23 cellular contexts compared by ENCODE assay signal in the genomic region with DNA sequence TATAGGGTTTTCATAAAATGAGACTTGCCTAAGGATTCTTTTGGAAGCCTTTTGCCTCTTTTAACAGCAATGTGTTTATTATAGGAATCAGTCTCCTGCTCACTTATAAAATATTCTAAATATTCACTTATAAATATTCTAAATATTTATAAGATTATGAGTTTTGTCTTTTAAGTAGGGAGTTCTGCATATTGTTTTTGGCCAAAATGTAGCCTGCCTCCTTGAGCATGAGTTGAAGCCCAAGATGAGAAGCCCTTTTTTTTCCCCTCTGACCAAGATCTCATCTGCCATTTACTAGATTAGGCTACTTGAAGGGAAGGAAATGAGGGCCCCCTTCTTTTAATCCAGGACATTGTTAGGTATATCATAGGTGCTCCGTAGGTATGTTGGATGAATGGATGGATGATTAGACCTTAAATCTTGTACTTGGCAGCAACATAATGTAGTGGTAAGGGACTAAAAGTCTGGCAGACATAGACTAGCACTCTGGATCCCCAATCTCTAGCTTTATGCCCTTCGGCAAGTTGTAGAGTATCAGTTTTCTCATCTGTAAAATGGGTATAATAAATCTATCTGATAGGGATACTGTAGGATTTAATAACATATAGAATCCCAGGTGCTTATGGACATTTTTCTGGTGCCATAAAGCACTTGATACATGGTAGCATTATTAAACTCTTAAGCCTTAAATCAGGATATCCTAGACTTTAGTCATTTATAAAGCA. TPM values are rescaled to one million over a fixed set of nuclear protein-coding genes. Genes with fewer than 3 reads are reported as not detected.
DNase-seq lines count a peak whose midpoint lies in the region; ATAC-seq, FAIRE-seq and TF ChIP-seq lines count a peak whose summit lies in the region.
"Had no signal": no experiment of that assay in that cellular context is flagged by ENCODE, and none has a peak within 500 bp of the region (broad histone marks: within the 10 kb centered on the region; RNA-seq: fewer than 3 reads in every experiment).

No MANE protein-coding gene starts in this region.

- TF ChIP-seq CTCF in MM.1S (IDR thresholded peaks at IDR 0.05; ENCODE audit: low read length): no peak
- no peak for TF ChIP-seq CTCF in GM12878 (IDR thresholded peaks at IDR 0.05 in 2 of 3, conservative IDR thresholded peaks at IDR 0.05 in 1 of 3; ENCODE audit: control insufficient read depth in 2 of 3, extremely low read depth in 1 of 3, insufficient read depth in 1 of 3, low read depth in 3 of 3, low read length in 3 of 3)
- no peak for TF ChIP-seq CTCF in WTC11 (IDR thresholded peaks at IDR 0.05)

- H3K36me3 ChIP-seq in BLaER1: peaks cover 70% of the 10 kb centered on the region
- H3K36me3 ChIP-seq in MM.1S (replicated peaks; ENCODE audit: insufficient read depth, low read length): no peaks in the 10 kb centered on the region; the same call in 1 of the 2 replicates
- H3K36me3 ChIP-seq in GM12878 (ENCODE audit: control insufficient read depth in 2 of 2, insufficient read depth in 2 of 2, low read length in 1 of 2): peaks cover 0 to 3% of the 10 kb centered on the region in 2 experiments; a peak in 1 of 4 replicates
- H3K36me3 ChIP-seq: cardiac muscle cell had no signal

- H3K9ac ChIP-seq in BLaER1: peak overlapping the region; percentile 21; the same call in 1 of the 2 replicates
- 0 out of 2 replicates have a peak overlapping the region, but pooled peaks have one; percentile 2 for H3K9ac ChIP-seq in MM.1S (ENCODE audit: low read length)
- H3K9ac ChIP-seq in GM12878 (ENCODE audit: control insufficient read depth, insufficient read depth, low read length): peak overlapping the region; percentile 14; the same call in 1 of the 2 replicates
- H3K9ac ChIP-seq: GM23248 had no signal

- no peak for TF ChIP-seq EP300 in GM12878 (IDR thresholded peaks at IDR 0.05; ENCODE audit: borderline replicate concordance in 1 of 2, control insufficient read depth in 1 of 2, low read depth in 2 of 2, low read length in 2 of 2)

- no peaks in the 10 kb centered on the region for H3K27me3 Mint-ChIP-seq in activated CD4-positive, alpha-beta T cell treated with anti-CD3 and anti-CD28 coated beads for 36 hours
- no peaks in the 10 kb centered on the region for H3K27me3 Mint-ChIP-seq in WTC11 (ENCODE audit: low read depth)
- H3K27me3 Mint-ChIP-seq: dendritic cell treated with granulocyte-macrophage colony-stimulating factor and Interleukin-4, amounts not matched to agents 40 ng/mL and 50 ng/mL, for 4 days had no signal

- RAD21 ChIA-PET in GM12878 (lab: Charles Lee; ENCODE audit: unreplicated experiment): interaction anchor here (0.6 kb wide), 1 partner anchor 63 kb away, joined by 3 read pairs; no protein-coding TSS in a partner anchor

- peaks cover 86% of the 10 kb centered on the region for H3K4me1 Mint-ChIP-seq in activated CD4-positive, alpha-beta T cell treated with anti-CD3 and anti-CD28 coated beads for 36 hours
- peaks cover 13% of the 10 kb centered on the region for H3K4me1 Mint-ChIP-seq in WTC11

- 37% methylated on average over 2 of the region's 2 CpGs for WGBS in GM12878 (ENCODE audit: insufficient coverage, insufficient replicate concordance, low lambda C conversion rate, missing lambda C conversion rate)

- no peaks in the 10 kb centered on the region for H3K9me3 Mint-ChIP-seq in activated CD4-positive, alpha-beta T cell treated with anti-CD3 and anti-CD28 coated beads for 36 hours (ENCODE audit: low read depth)
- H3K9me3 Mint-ChIP-seq in WTC11: no peaks in the 10 kb centered on the region
- H3K9me3 Mint-ChIP-seq: dendritic cell treated with granulocyte-macrophage colony-stimulating factor and Interleukin-4, amounts not matched to agents 40 ng/mL and 50 ng/mL, for 4 days; HFFc6 had no signal

- peak overlapping the region; percentile 55 for H3K27ac Mint-ChIP-seq in activated CD4-positive, alpha-beta T cell treated with anti-CD3 and anti-CD28 coated beads for 36 hours
- no peak overlapping the region for H3K27ac Mint-ChIP-seq in WTC11
- H3K27ac Mint-ChIP-seq: dendritic cell treated with granulocyte-macrophage colony-stimulating factor and Interleukin-4, amounts not matched to agents 40 ng/mL and 50 ng/mL, for 4 days had no signal

- H3K27ac ChIP-seq in BLaER1 (peak overlapping the region; percentile 85), MM.1S (ENCODE audit: low read length) (peak overlapping the region; percentile 85), GM12878 (ENCODE audit: control insufficient read depth, insufficient read depth) (peak overlapping the region; percentile 85)
- H3K27ac ChIP-seq: cardiac muscle cell, GM23248, SJCRH30 had no signal

- POLR2A ChIA-PET in activated CD4-positive, alpha-beta T cell treated with anti-CD3 and anti-CD28 coated beads for 36 hours (lab: Charles Lee): no interaction called here
- POLR2A ChIA-PET in GM12878 (lab: Charles Lee) (no interaction called here), WTC11 (lab: Charles Lee) (no interaction called here)

- H3K4me3 Mint-ChIP-seq in activated CD4-positive, alpha-beta T cell treated with anti-CD3 and anti-CD28 coated beads for 36 hours: no peak overlapping the region
- no peak overlapping the region for H3K4me3 Mint-ChIP-seq in WTC11
- H3K4me3 Mint-ChIP-seq: dendritic cell treated with granulocyte-macrophage colony-stimulating factor and Interleukin-4, amounts not matched to agents 40 ng/mL and 50 ng/mL, for 4 days; HFFc6 had no signal

- 0 out of 2 replicates have a peak overlapping the region, but pooled peaks have one; percentile 17 for H3K4me3 ChIP-seq in BLaER1
- no peak overlapping the region for H3K4me3 ChIP-seq in MM.1S (ENCODE audit: low read length)
- no peak overlapping the region for H3K4me3 ChIP-seq in GM12878
- H3K4me3 ChIP-seq: cardiac muscle cell, GM23248, SJCRH30, smooth muscle cell had no signal

- no peaks in the 10 kb centered on the region for H3K27me3 ChIP-seq in BLaER1
- no peaks in the 10 kb centered on the region for H3K27me3 ChIP-seq in MM.1S (replicated peaks; ENCODE audit: insufficient read depth, low read length)
- no peaks in the 10 kb centered on the region for H3K27me3 ChIP-seq in GM12878 (replicated peaks in 1 of 2; ENCODE audit: control insufficient read depth in 2 of 2, insufficient read depth in 2 of 2, low read length in 1 of 2)
- H3K27me3 ChIP-seq: cardiac muscle cell, SJCRH30 had no signal

- H3K4me1 ChIP-seq in BLaER1 (peaks cover 100% of the 10 kb centered on the region), MM.1S (ENCODE audit: low read length) (peaks cover 58% of the 10 kb centered on the region), GM12878 (ENCODE audit: control insufficient read depth, insufficient read depth, low read length) (peaks cover 64% of the 10 kb centered on the region)
- H3K4me1 ChIP-seq: SJCRH30 had no signal

- H4K20me1 ChIP-seq in BLaER1: no peaks in the 10 kb centered on the region
- H4K20me1 ChIP-seq in MM.1S (ENCODE audit: insufficient read depth, low read length): no peaks in the 10 kb centered on the region
- no peaks in the 10 kb centered on the region for H4K20me1 ChIP-seq in GM12878 (ENCODE audit: control insufficient read depth, insufficient read depth)

- CTCF ChIA-PET in activated CD4-positive, alpha-beta T cell treated with anti-CD3 and anti-CD28 coated beads for 36 hours (lab: Charles Lee): no interaction called here
- CTCF ChIA-PET in GM12878 (lab: Yijun Ruan, JAX) (no interaction called here), WTC11 (lab: Charles Lee) (interaction anchor here (1.0 kb wide), 1 partner anchor 64 kb away, joined by 4 read pairs; no protein-coding TSS in a partner anchor)

- FAIRE-seq in GM12878 (lab: Jason Lieb, UNC): no peak

- ATAC-seq in activated CD4-positive, alpha-beta T cell treated with anti-CD3 and anti-CD28 coated beads for 36 hours: no peak
- ATAC-seq in GM12878 (no peak), WTC11 (no peak)

- no peak for TF ChIP-seq RAD21 in GM12878 (IDR thresholded peaks at IDR 0.05; ENCODE audit: insufficient read depth, low read depth, low read length)

- intact Hi-C loops in activated CD4-positive, alpha-beta T cell treated with anti-CD3 and anti-CD28 coated beads for 36 hours (cut with DNase I, micrococcal nuclease): no loop called here
- intact Hi-C loops in GM12878 (cut with micrococcal nuclease; ENCODE audit: unreplicated experiment): no loop called here

- DNase-seq in activated CD4-positive, alpha-beta T cell treated with anti-CD3 and anti-CD28 coated beads for 36 hours: no peak
- no peak for DNase-seq in activated CD4-positive, alpha-beta T cell treated with anti-CD3 and anti-CD28 coated beads, Interleukin-2, amount 50 U/mL, for 1 hour
- DNase-seq in MM.1S: no peak
- no peak for DNase-seq in GM12878 (ENCODE audit: low read depth, low spot score)
- DNase-seq in WTC11 (ENCODE audit: low spot score): no peak
- no peak for DNase-seq in NCI-H82 (lab: John Stamatoyannopoulos, UW)
- no peak for DNase-seq in stimulated activated CD8-positive, alpha-beta memory T cell treated with anti-CD3 and anti-CD28 coated beads, Interleukin-4, amount 100 ng/mL, for 48 hours
- DNase-seq: 8988T; Caco-2; DMS79 treated with DMSO at 0.1 percent for 48 hours; GM23248; HFFc6; mesenchymal stem cell; NCI-H1092 treated with DMSO at 0.1 percent for 48 hours; NCI-H2029; NCI-H2227 treated with DMSO at 0.1 percent for 48 hours; SJCRH30; stimulated activated CD4-positive, alpha-beta T cell treated with anti-CD3 and anti-CD28 coated beads, Interleukin-2, amount 100 ng/mL, for 48 hours; trophoblast cell had no signal

- no peaks in the 10 kb centered on the region for H3K9me3 ChIP-seq in BLaER1
- no peaks in the 10 kb centered on the region for H3K9me3 ChIP-seq in MM.1S (replicated peaks; ENCODE audit: insufficient read depth, low read length)
- no peaks in the 10 kb centered on the region for H3K9me3 ChIP-seq in GM12878 (replicated peaks; ENCODE audit: control insufficient read depth, insufficient read depth, low read length)
- H3K9me3 ChIP-seq: Caco-2, SJCRH30 had no signal

- H3K79me2 ChIP-seq in MM.1S (ENCODE audit: low read length) (peaks cover 77% of the 10 kb centered on the region), GM12878 (ENCODE audit: control insufficient read depth, insufficient read depth, low read length) (peaks cover 66% of the 10 kb centered on the region)

- H2AFZ ChIP-seq in MM.1S (ENCODE audit: low read length) (no peak overlapping the region), GM12878 (ENCODE audit: control insufficient read depth, low read depth, low read length) (no peak overlapping the region)
- H2AFZ ChIP-seq: GM23248 had no signal

- peaks cover 67% of the 10 kb centered on the region for H3K36me3 Mint-ChIP-seq in activated CD4-positive, alpha-beta T cell treated with anti-CD3 and anti-CD28 coated beads for 36 hours (ENCODE audit: low read depth)
- H3K36me3 Mint-ChIP-seq in WTC11: no peaks in the 10 kb centered on the region

- SMC1A ChIA-PET in GM12878 (lab: Charles Lee; ENCODE audit: uncharacterized antibody, unreplicated experiment): interaction anchor here (1.9 to 2.7 kb wide), 2 partner anchors 16 to 17 kb away, joined by 5 to 8 read pairs; no protein-coding TSS in a partner anchor

- no peak for TF ChIP-seq POLR2A in GM12878 (IDR thresholded peaks at IDR 0.05; ENCODE audit: low read depth, low read length)

- H3K4me2 ChIP-seq in BLaER1: peak overlapping the region; percentile 73
- H3K4me2 ChIP-seq in MM.1S (ENCODE audit: low read depth, low read length): peak overlapping the region; percentile 51
- peak overlapping the region; percentile 58 for H3K4me2 ChIP-seq in GM12878 (ENCODE audit: control insufficient read depth, insufficient read depth)
- H3K4me2 ChIP-seq: smooth muscle cell had no signal

- H3F3A ChIP-seq in MM.1S (ENCODE audit: insufficient read depth, low read length): peaks cover 45% of the 10 kb centered on the region

- in situ Hi-C loops in GM12878 (cut with MboI): no loop called here

- no TSS peak for BruUV-seq in GM12878 (replicated peaks; lab: Mats Ljungman, UMichigan)

- no peaks in the 10 kb centered on the region for H3K9me2 ChIP-seq in MM.1S (replicated peaks; ENCODE audit: insufficient read depth, low read length)

RNA-seq across cellular contexts. Expression of a gene that starts 59.1 kb away (rescaled TPM):
- total RNA-seq in activated CD4-positive, alpha-beta T cell treated with anti-CD3 and anti-CD28 coated beads for 36 hours: 100 to 1,000 TPM in 1 of 2 experiments, 10 to 100 TPM in 1; 73.8 to 106 TPM
- 7.5 and 9.3 TPM in 2 replicates for total RNA-seq in GM12878 (2013; cell fraction: nucleolus; rRNA removed)
- total RNA-seq in GM12878 (2014; rRNA removed): 5.8 and 6.9 TPM in 2 replicates
- total RNA-seq in GM12878 (2014; rRNA removed; fragmentation: Illumina TruSeq; extraction: Trizol): 6.4 and 7.1 TPM in 2 replicates
- total RNA-seq in GM12878 (2021): 7.4 and 7.5 TPM in 2 replicates
- polyA plus RNA-seq in GM12878 (2011; ENCODE audit: low read depth): 6.7 TPM
- 2.4 and 2.8 TPM in 2 replicates for polyA plus RNA-seq in GM12878 (2011; rRNA removed)
- 2.0 and 2.3 TPM in 2 replicates for polyA plus RNA-seq in GM12878 (2011; cell fraction: cytosol; rRNA removed)
- 3.7 and 5.0 TPM in 2 replicates for polyA plus RNA-seq in GM12878 (2011; cell fraction: nucleus; rRNA removed)
- polyA plus RNA-seq in GM12878 (2012): 11.6 and 12.8 TPM in 2 replicates
- polyA plus RNA-seq in GM12878 (2014; fragmentation: Illumina TruSeq; extraction: Trizol): 3.7 and 4.1 TPM in 2 replicates
- polyA plus RNA-seq in GM12878 (2014; fragmentation: Nextera tagmentation; extraction: Ambion mirVana): 1 to 10 TPM; 3.4 to 8.5 TPM
- 2.7 and 3.2 TPM in 2 replicates for polyA plus RNA-seq in GM12878 (2014; rRNA removed)
- 1 to 10 TPM; 6.7 to 7.1 TPM for polyA plus RNA-seq in GM12878 (2016; fragmentation: Nextera tagmentation; extraction: Ambion mirVana)
- polyA minus RNA-seq in GM12878 (2011; rRNA and poly(A)+ RNA removed): 14.8 and 17.5 TPM in 2 replicates
- polyA minus RNA-seq in GM12878 (2011; cell fraction: cytosol; rRNA and poly(A)+ RNA removed): 2.5 and 3.7 TPM in 2 replicates
- 16.8 and 33.0 TPM in 2 replicates for polyA minus RNA-seq in GM12878 (2011; cell fraction: nucleus; rRNA and poly(A)+ RNA removed)
- total RNA-seq in WTC11 (2021): 0.85 to 2.3 TPM (median 1.2 TPM) in 3 replicates

Comparison
In these comparisons a context has a peak if more than half of its experiments do, and no peak if none do; other contexts are left out.
1. RNA of a gene that starts 59.1 kb away (total RNA-seq): 73.8 to 106 TPM in activated CD4-positive, alpha-beta T cell treated with anti-CD3 and anti-CD28 coated beads for 36 hours; 5.8 to 9.3 TPM in GM12878 and 0.85 to 2.3 TPM in WTC11; every median in the first group is over 4 times any median in the second.
2. Peak in every context shown above with its lines, with median percentiles within 50 percentile points of each other: H3K27ac ChIP-seq, H3K4me2 ChIP-seq and H3K9ac ChIP-seq.